In genomic region chr14:68211421-68211820, GRCh38 we compare ENCODE assay signal across 1 cellular context.
TF ChIP-seq lines count a peak whose summit lies in the region.

No MANE protein-coding gene starts in this region.

TF ChIP-seq in A549, 52 proteins besides CTCF, POLR2A, EP300 and RAD21 (continued from another document):
- TF ChIP-seq REST (IDR thresholded peaks at IDR 0.05) (no peak), SMC3 (IDR thresholded peaks at IDR 0.05) (no peak), EHMT2 (IDR thresholded peaks at IDR 0.05; ENCODE audit: low read depth) (no peak)
